Comparison of ENCODE assay signal across 1 cellular context in the genomic region with DNA sequence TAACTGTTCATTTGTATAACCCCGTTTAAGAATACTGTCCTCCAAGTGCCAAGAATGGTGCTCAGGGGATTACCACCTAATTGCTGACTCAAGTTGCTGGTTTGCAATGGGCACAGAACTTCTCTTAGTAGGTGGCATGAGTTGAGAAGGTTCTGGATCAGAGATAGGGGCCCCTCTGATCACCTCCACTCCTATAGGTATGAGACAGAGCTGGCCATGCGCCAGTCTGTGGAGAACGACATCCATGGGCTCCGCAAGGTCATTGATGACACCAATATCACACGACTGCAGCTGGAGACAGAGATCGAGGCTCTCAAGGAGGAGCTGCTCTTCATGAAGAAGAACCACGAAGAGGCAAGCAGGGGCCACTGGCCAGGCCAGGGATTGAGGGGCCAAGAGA.
TF ChIP-seq lines count a peak whose summit lies in the region.

No MANE protein-coding gene starts in this region.

TF ChIP-seq in A549, 52 proteins besides CTCF, POLR2A, EP300 and RAD21:
- TF ChIP-seq FOSB (CRISPR knock-in tag; IDR thresholded peaks at IDR 0.05), result peak; percentile 70; the same call in 1 of the 2 replicates
- no peak for TF ChIP-seq ATOH8 (CRISPR knock-in tag; IDR thresholded peaks at IDR 0.05; ENCODE audit: low read depth)
- TF ChIP-seq TFCP2L1 (CRISPR knock-in tag; IDR thresholded peaks at IDR 0.05), result peak; percentile 76
- TF ChIP-seq POLR2AphosphoS2 (conservative IDR thresholded peaks at IDR 0.05; ENCODE audit: low read length), result no peak
- no peak for TF ChIP-seq BHLHE40 (IDR thresholded peaks at IDR 0.05; ENCODE audit: low read depth, low read length)
TF ChIP-seq in A549: peak in this region for 2.
